15 cellular contexts compared by ENCODE assay signal in the genomic region with DNA sequence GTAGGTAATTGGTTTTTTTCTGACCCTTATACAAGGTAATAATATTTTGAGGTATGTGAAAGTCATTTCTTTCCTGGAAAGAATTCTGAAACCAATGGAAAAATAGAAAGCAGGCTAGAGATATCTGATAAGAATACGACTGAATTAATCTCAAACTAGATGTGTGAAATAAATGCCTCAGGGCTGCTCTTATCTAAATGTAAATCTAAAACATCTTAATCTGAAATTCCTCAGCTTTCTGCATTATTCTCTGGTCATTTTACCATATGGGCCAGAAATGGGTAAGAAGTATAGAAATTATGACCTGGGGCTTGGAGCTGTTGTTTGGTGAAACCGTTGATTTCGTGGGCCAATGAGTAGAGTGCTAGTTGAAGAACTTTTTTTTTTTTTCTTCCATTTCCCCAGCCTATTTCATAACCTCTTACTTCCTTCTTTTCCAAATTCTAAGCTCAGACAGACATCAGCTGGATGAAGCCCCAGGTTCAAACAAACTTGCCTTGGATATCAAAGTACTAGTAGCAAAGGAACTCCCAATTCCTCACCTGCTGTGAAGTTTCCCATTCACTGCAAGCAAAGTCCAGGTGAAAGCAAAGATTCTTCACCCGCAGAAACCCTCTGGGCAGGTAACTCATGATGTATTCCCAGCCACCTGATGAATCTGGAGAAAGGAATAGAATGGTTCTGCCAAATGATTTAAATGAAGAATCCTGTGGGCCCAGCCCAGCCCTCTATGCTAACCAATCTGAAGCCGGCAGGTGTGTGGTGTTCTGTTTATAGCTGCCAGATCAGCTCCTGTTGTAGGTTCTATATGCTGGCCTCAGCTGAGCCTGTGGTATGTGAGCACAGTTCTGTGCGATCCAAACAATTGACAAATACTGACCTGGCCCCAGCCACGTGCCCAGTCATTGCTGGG. TPM values are rescaled to one million over a fixed set of nuclear protein-coding genes. Genes with fewer than 3 reads are reported as not detected.
DNase-seq lines count a peak whose midpoint lies in the region; ATAC-seq lines count a peak whose summit lies in the region.
"Had no signal": no experiment of that assay in that cellular context is flagged by ENCODE, and none has a peak within 500 bp of the region (broad histone marks: within the 10 kb centered on the region; RNA-seq: fewer than 3 reads in every experiment).

No MANE protein-coding gene starts in this region.

- H3K4me3 Mint-ChIP-seq in T-cell, result no peak overlapping the region
- H3K4me3 Mint-ChIP-seq: CD8-positive, alpha-beta T cell had no signal

- POLR2A ChIA-PET in T-cell (lab: Charles Lee), result interaction anchor here (0.6 to 1.7 kb wide), 4 partner anchors 10 to 207 kb away, joined by 3 to 6 read pairs (median 4); no protein-coding TSS in a partner anchor

- CTCF ChIA-PET in T-cell (lab: Charles Lee), result interaction anchor here in 1 of 2 donors (0.5 to 0.7 kb wide), 2 partner anchors 92 to 94 kb away, joined by 3 to 6 read pairs; no protein-coding TSS in a partner anchor

- no peaks in the 10 kb centered on the region; the same call in 1 of the 2 replicates for H3K27me3 ChIP-seq in HUES48 (ENCODE audit: control insufficient read depth, insufficient read depth, low read length)
- H3K27me3 ChIP-seq: gastrocnemius medialis, SJCRH30 had no signal

- H3K4me1 Mint-ChIP-seq in T-cell, result peaks cover 6 to 15% (median 6%) of the 10 kb centered on the region in 3 donors

- peak; percentile 77 for ATAC-seq in left colon
- no peak for ATAC-seq in T-cell (replicated peaks in 1 of 4)
- ATAC-seq: CD8-positive, alpha-beta T cell; gastrocnemius medialis had no signal

- no peaks in the 10 kb centered on the region for H3K9me3 ChIP-seq in HUES48 (ENCODE audit: control insufficient read depth, insufficient read depth, low read length)
- H3K9me3 ChIP-seq: gastrocnemius medialis, SJCRH30 had no signal

- H3K36me3 ChIP-seq in HUES48 (ENCODE audit: control insufficient read depth, insufficient read depth, low read length), result no peaks in the 10 kb centered on the region
- H3K36me3 ChIP-seq: gastrocnemius medialis, SJCRH30, WERI-Rb-1 had no signal

- H3K4me3 ChIP-seq in HUES48 (ENCODE audit: low read depth, low read length), result no peak overlapping the region
- H3K4me3 ChIP-seq: gastrocnemius medialis, SJCRH30 had no signal

- H3K4me1 ChIP-seq in HUES48 (ENCODE audit: control insufficient read depth, insufficient read depth, low read length), result peaks cover 19% of the 10 kb centered on the region

- H3K9me3 Mint-ChIP-seq in T-cell, result no peaks in the 10 kb centered on the region
- H3K9me3 Mint-ChIP-seq: CD8-positive, alpha-beta T cell had no signal

- no peak overlapping the region for H3K27ac Mint-ChIP-seq in T-cell
- H3K27ac Mint-ChIP-seq: CD8-positive, alpha-beta T cell had no signal

- peaks cover 2 to 10% of the 10 kb centered on the region in 2 donors for H3K27me3 Mint-ChIP-seq in T-cell

- DNase-seq in OCI-M1 (lab: John Stamatoyannopoulos, UW) (peak; percentile 48), left colon (no peak), cortex of kidney (lab: John Stamatoyannopoulos, UW) (no peak), T-cell (no peak)
- DNase-seq in stimulated activated CD8-positive, alpha-beta memory T cell treated with anti-CD3 and anti-CD28 coated beads, Interleukin-4, amount 100 ng/mL, for 48 hours, result peak; percentile 17
- no peak for DNase-seq in stimulated activated CD4-positive, alpha-beta T cell treated with anti-CD3 and anti-CD28 coated beads, Interleukin-2, amount 100 ng/mL, for 24 hours
- DNase-seq: activated naive CD4-positive, alpha-beta T cell; CD8-positive, alpha-beta T cell; gastrocnemius medialis; NCI-H1436 treated with DMSO at 0.1 percent for 48 hours; NCI-H526; SJCRH30; stimulated activated CD4-positive, alpha-beta T cell treated with anti-CD3 and anti-CD28 coated beads, Interleukin-1b, Interleukin-23, amount 100 ng/mL, for 48 hours; WERI-Rb-1 had no signal

- no peak overlapping the region for H3K9ac ChIP-seq in HUES48 (ENCODE audit: low read depth, low read length)

- peak overlapping the region; percentile 35 for H3K27ac ChIP-seq in HUES48 (ENCODE audit: low read depth, low read length)
- H3K27ac ChIP-seq: gastrocnemius medialis, SJCRH30, WERI-Rb-1 had no signal

- no peaks in the 10 kb centered on the region for H3K36me3 Mint-ChIP-seq in T-cell
- H3K36me3 Mint-ChIP-seq: CD8-positive, alpha-beta T cell had no signal

- intact Hi-C loops in left colon (cut with DNase I, micrococcal nuclease), result no loop called here

RNA-seq across cellular contexts. Expression of a gene that starts 9.7 kb away (rescaled TPM):
- total RNA-seq in left colon (100 to 1,000 TPM; 220 to 877 TPM), T-cell (1,000 to 10,000 TPM in 2 of 5 donors, 10 to 100 TPM in 3; 20.4 to 2,951 (median 27.1) TPM)

Comparison
In these comparisons a context has a peak if more than half of its experiments do, and no peak if none do; other contexts are left out.
1. DNase-seq: peak in OCI-M1 (single experiment) and stimulated activated CD8-positive, alpha-beta memory T cell treated with anti-CD3 and anti-CD28 coated beads, Interleukin-4, amount 100 ng/mL, for 48 hours (single experiment); none in left colon (0 of 2), stimulated activated CD4-positive, alpha-beta T cell treated with anti-CD3 and anti-CD28 coated beads, Interleukin-2, amount 100 ng/mL, for 24 hours (0 of 2), cortex of kidney (single experiment) and T-cell (0 of 34).